ENCODE assay signal across 1 cellular context in genomic region chr5:142191776-142192175, GRCh38.
TF ChIP-seq lines count a peak whose summit lies in the region.

No MANE protein-coding gene starts in this region.

TF ChIP-seq in GM23338, 12 proteins besides CTCF, POLR2A, EP300 and RAD21:
- TF ChIP-seq ZNF462 (CRISPR knock-in tag; IDR thresholded peaks at IDR 0.05) = no peak
- TF ChIP-seq EZH2 (IDR thresholded peaks at IDR 0.05; ENCODE audit: low read depth, unreplicated experiment) = no peak
- TF ChIP-seq REST (IDR thresholded peaks at IDR 0.05; ENCODE audit: unreplicated experiment) = no peak
- no peak for TF ChIP-seq NANOG (IDR thresholded peaks at IDR 0.05; ENCODE audit: borderline replicate concordance)
- TF ChIP-seq ETS1 (IDR thresholded peaks at IDR 0.05) = no peak
- TF ChIP-seq POLR2AphosphoS5 (IDR thresholded peaks at IDR 0.05; ENCODE audit: low read depth) = no peak
- no peak for TF ChIP-seq JUNB (IDR thresholded peaks at IDR 0.05; ENCODE audit: unreplicated experiment)
- TF ChIP-seq STAT1 (IDR thresholded peaks at IDR 0.05; ENCODE audit: unreplicated experiment) = no peak
- no peak for TF ChIP-seq ZNF331 (CRISPR knock-in tag; IDR thresholded peaks at IDR 0.05; ENCODE audit: low read depth)
- no peak for TF ChIP-seq ZNF114 (CRISPR knock-in tag; IDR thresholded peaks at IDR 0.05)
- TF ChIP-seq CREB1 (CRISPR knock-in tag; IDR thresholded peaks at IDR 0.05; ENCODE audit: low read depth) = no peak
